Comparison of ENCODE assay signal across 1 cellular context in the genomic region with DNA sequence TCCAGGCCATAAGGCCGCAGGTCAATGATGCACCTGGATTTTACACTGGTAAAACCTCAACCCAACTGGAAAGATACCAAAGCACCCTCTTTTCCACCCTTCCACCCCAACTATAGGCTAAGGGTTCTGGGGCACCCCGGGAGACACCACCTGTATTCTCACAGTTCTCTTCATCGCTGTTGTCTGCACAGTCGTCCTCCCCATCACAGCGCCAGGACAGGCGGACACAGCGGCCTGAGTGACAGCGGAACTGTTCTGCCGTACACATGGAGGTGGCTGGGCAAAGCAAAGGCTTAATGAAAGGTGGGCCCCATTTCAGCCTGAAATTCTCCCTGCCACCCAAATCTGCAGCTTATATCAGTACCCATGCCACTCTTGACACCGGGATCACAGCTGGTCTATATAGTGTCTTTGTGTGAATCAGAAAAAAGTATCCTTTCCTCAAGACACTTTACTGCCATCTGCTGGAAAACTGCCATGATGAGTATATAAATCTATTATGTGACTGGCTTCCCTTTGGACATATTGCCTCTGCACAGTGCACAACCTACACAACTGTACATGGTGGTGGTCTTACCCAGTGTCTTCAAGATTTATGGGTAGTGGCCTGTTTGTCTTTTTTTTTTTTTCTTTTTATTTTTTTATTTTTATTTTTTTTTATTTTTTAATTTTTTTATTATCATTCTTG.
TF ChIP-seq lines count a peak whose summit lies in the region.

No MANE protein-coding gene starts in this region.

TF ChIP-seq in HepG2, 621 proteins besides CTCF, POLR2A, EP300 and RAD21:
- TF ChIP-seq STAG1 (CRISPR knock-in tag; IDR thresholded peaks at IDR 0.05) = peak; percentile 36
- no peak for TF ChIP-seq ZNF841 (CRISPR knock-in tag; IDR thresholded peaks at IDR 0.05; ENCODE audit: borderline replicate concordance)
- no peak for TF ChIP-seq PCBP1 (IDR thresholded peaks at IDR 0.05; ENCODE audit: borderline replicate concordance, low read depth, low read length)
- no peak for TF ChIP-seq ZNF460 (CRISPR knock-in tag; IDR thresholded peaks at IDR 0.05; ENCODE audit: borderline replicate concordance)
- TF ChIP-seq SMC3 (IDR thresholded peaks at IDR 0.05; ENCODE audit: low read length) = peak; percentile 17; the same call in 1 of the 2 replicates
- no peak for TF ChIP-seq ZNF18 (CRISPR knock-in tag; IDR thresholded peaks at IDR 0.05; ENCODE audit: insufficient replicate concordance)
- TF ChIP-seq ZNF3 (CRISPR knock-in tag; IDR thresholded peaks at IDR 0.05) = peak; percentile 82
- no peak for TF ChIP-seq ZNF709 (CRISPR knock-in tag; IDR thresholded peaks at IDR 0.05)
